22 cellular contexts compared by ENCODE assay signal in the genomic region with DNA sequence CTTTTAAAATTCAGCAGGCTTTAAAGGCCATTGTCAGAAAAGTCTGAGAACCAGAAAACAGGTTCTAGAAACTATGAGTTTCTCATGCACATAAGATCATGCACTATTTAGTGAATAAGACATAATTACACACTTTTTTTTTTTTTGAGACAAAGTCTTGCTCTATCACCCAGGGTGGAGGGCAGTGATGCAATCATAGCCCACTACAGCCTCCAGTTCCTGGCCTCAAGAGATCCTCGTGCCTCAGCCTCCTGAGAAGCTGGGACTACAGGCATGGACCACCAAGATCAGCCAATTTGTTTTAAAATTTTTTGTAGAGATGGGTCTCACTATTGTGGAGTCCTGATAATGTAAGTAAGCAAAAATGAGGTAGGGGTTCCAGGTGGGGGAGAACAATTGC.
DNase-seq lines count a peak whose midpoint lies in the region; ATAC-seq and TF ChIP-seq lines count a peak whose summit lies in the region.
"Had no signal": no experiment of that assay in that cellular context is flagged by ENCODE, and none has a peak within 500 bp of the region (broad histone marks: within the 10 kb centered on the region; RNA-seq: fewer than 3 reads in every experiment).

No MANE protein-coding gene starts in this region.

- peaks cover 48% of the 10 kb centered on the region for H3K4me1 Mint-ChIP-seq in activated CD8-positive, alpha-beta T cell treated with anti-CD3 and anti-CD28 coated beads, Interleukin-2, amount 10 ng/mL, durations not matched to agents 7 days and 5 days (ENCODE audit: low read depth)
- H3K4me1 Mint-ChIP-seq in stimulated activated effector memory CD8-positive, alpha-beta T cell treated with anti-CD3 and anti-CD28 coated beads, Interleukin-12 subunit alpha, Interleukin-12 subunit beta, amount 100 ng/mL, for 72 hours: peaks cover 63% of the 10 kb centered on the region

- POLR2A ChIA-PET in activated CD8-positive, alpha-beta T cell treated with anti-CD3 and anti-CD28 coated beads, Interleukin-2, amount 10 ng/mL, durations not matched to agents 7 days and 5 days (lab: Charles Lee): interaction anchor here (1.3 kb wide), 1 partner anchor 135 kb away, joined by 4 read pairs; the partner anchor contains the start of gene VAV3

- no peaks in the 10 kb centered on the region for H3K9me3 ChIP-seq in Loucy (ENCODE audit: insufficient read depth, low read depth, low read length)
- H3K9me3 ChIP-seq: thyroid gland had no signal

- DNase-seq in NOMO-1 treated with DMSO at 0.1 percent for 48 hours (lab: John Stamatoyannopoulos, UW; ENCODE audit: unreplicated experiment) (peak; percentile 3), NOMO-1 (lab: John Stamatoyannopoulos, UW; ENCODE audit: unreplicated experiment in 2 of 2) (no peak)
- no peak for DNase-seq in activated CD8-positive, alpha-beta T cell treated with anti-CD3 and anti-CD28 coated beads, Interleukin-2, amount 10 ng/mL, durations not matched to agents 7 days and 5 days
- DNase-seq in stimulated activated effector memory CD8-positive, alpha-beta T cell treated with anti-CD3 and anti-CD28 coated beads, Interleukin-12 subunit alpha, Interleukin-12 subunit beta, amount 100 ng/mL, for 72 hours (ENCODE audit: low spot score in 2 of 2): no peak
- no peak for DNase-seq in activated T-cell treated with anti-CD3 and anti-CD28 coated beads, Interleukin-2, amount 50 U/mL, for 1 hour
- DNase-seq: activated CD4-positive, alpha-beta memory T cell treated with anti-CD3 and anti-CD28 coated beads, Interleukin-2, amount 10 ng/mL, durations not matched to agents 7 days and 5 days; activated CD4-positive, CD25-positive, alpha-beta regulatory T cell; activated T-cell treated with anti-CD3 and anti-CD28 coated beads for 4 hours; amniotic stem cell; foreskin keratinocyte; NCI-H146; NCI-H2171; NCI-H524 treated with DMSO at 0.1 percent for 48 hours; stimulated activated CD4-positive, alpha-beta T cell treated with anti-CD3 and anti-CD28 coated beads, Interleukin-4, amount 100 ng/mL, for 24 hours; stimulated activated naive CD8-positive, alpha-beta T cell treated with anti-CD3 and anti-CD28 coated beads, Interleukin-15, Interleukin-2, amounts not matched to agents 100 U/mL and 50 U/mL, for 24 hours; thyroid gland had no signal

- H3K36me3 Mint-ChIP-seq in activated CD8-positive, alpha-beta T cell treated with anti-CD3 and anti-CD28 coated beads, Interleukin-2, amount 10 ng/mL, durations not matched to agents 7 days and 5 days (ENCODE audit: low read depth): peaks cover 16% of the 10 kb centered on the region
- H3K36me3 Mint-ChIP-seq in stimulated activated effector memory CD8-positive, alpha-beta T cell treated with anti-CD3 and anti-CD28 coated beads, Interleukin-12 subunit alpha, Interleukin-12 subunit beta, amount 100 ng/mL, for 72 hours: no peaks in the 10 kb centered on the region

- CTCF ChIA-PET in activated CD8-positive, alpha-beta T cell treated with anti-CD3 and anti-CD28 coated beads, Interleukin-2, amount 10 ng/mL, durations not matched to agents 7 days and 5 days (lab: Charles Lee): interaction anchor here (0.6 to 1.2 kb wide), 3 partner anchors 38 to 635 kb away, joined by 3 to 4 read pairs (median 3); no protein-coding TSS in a partner anchor

- H3K4me1 ChIP-seq in Loucy (ENCODE audit: insufficient read depth, low read length, poor library complexity, severe bottlenecking): peaks cover 91% of the 10 kb centered on the region
- H3K4me1 ChIP-seq: foreskin keratinocyte had no signal

- no peak for TF ChIP-seq CTCF in Loucy (conservative IDR thresholded peaks at IDR 0.05; ENCODE audit: low read length)

- no peaks in the 10 kb centered on the region for H3K36me3 ChIP-seq in Loucy (ENCODE audit: insufficient read depth, low read length)
- H3K36me3 ChIP-seq: thyroid gland had no signal

- H3K27me3 ChIP-seq in Loucy (ENCODE audit: insufficient read depth, low read length, poor library complexity, severe bottlenecking): no peaks in the 10 kb centered on the region
- H3K27me3 ChIP-seq: foreskin keratinocyte, thyroid gland had no signal

- no peak overlapping the region for H3K4me3 Mint-ChIP-seq in activated CD8-positive, alpha-beta T cell treated with anti-CD3 and anti-CD28 coated beads, Interleukin-2, amount 10 ng/mL, durations not matched to agents 7 days and 5 days
- no peak overlapping the region for H3K4me3 Mint-ChIP-seq in stimulated activated effector memory CD8-positive, alpha-beta T cell treated with anti-CD3 and anti-CD28 coated beads, Interleukin-12 subunit alpha, Interleukin-12 subunit beta, amount 100 ng/mL, for 72 hours
- H3K4me3 Mint-ChIP-seq: activated CD4-positive, alpha-beta memory T cell treated with anti-CD3 and anti-CD28 coated beads, Interleukin-2, amount 10 ng/mL, durations not matched to agents 7 days and 5 days had no signal

- peaks cover 15% of the 10 kb centered on the region for H3F3A ChIP-seq in Loucy (ENCODE audit: low read depth)

- no peaks in the 10 kb centered on the region for H3K27me3 Mint-ChIP-seq in activated CD8-positive, alpha-beta T cell treated with anti-CD3 and anti-CD28 coated beads, Interleukin-2, amount 10 ng/mL, durations not matched to agents 7 days and 5 days (ENCODE audit: low read depth)
- H3K27me3 Mint-ChIP-seq: activated CD4-positive, alpha-beta memory T cell treated with anti-CD3 and anti-CD28 coated beads, Interleukin-2, amount 10 ng/mL, durations not matched to agents 7 days and 5 days had no signal

- peak overlapping the region; percentile 68 for H3K4me2 ChIP-seq in Loucy (ENCODE audit: low read depth, low read length, poor library complexity, severe bottlenecking)

- H2AFZ ChIP-seq in Loucy (ENCODE audit: low read length): no peak overlapping the region

- H4K20me1 ChIP-seq in Loucy (ENCODE audit: insufficient read depth, low read length, poor library complexity, severe bottlenecking): peaks cover 93% of the 10 kb centered on the region

- H3K9me3 Mint-ChIP-seq in activated CD8-positive, alpha-beta T cell treated with anti-CD3 and anti-CD28 coated beads, Interleukin-2, amount 10 ng/mL, durations not matched to agents 7 days and 5 days (ENCODE audit: insufficient read depth): peaks cover 4% of the 10 kb centered on the region
- no peaks in the 10 kb centered on the region for H3K9me3 Mint-ChIP-seq in stimulated activated effector memory CD8-positive, alpha-beta T cell treated with anti-CD3 and anti-CD28 coated beads, Interleukin-12 subunit alpha, Interleukin-12 subunit beta, amount 100 ng/mL, for 72 hours
- H3K9me3 Mint-ChIP-seq: activated CD4-positive, alpha-beta memory T cell treated with anti-CD3 and anti-CD28 coated beads, Interleukin-2, amount 10 ng/mL, durations not matched to agents 7 days and 5 days had no signal

- H3K27ac Mint-ChIP-seq in activated CD8-positive, alpha-beta T cell treated with anti-CD3 and anti-CD28 coated beads, Interleukin-2, amount 10 ng/mL, durations not matched to agents 7 days and 5 days: peak overlapping the region; percentile 59
- H3K27ac Mint-ChIP-seq in stimulated activated effector memory CD8-positive, alpha-beta T cell treated with anti-CD3 and anti-CD28 coated beads, Interleukin-12 subunit alpha, Interleukin-12 subunit beta, amount 100 ng/mL, for 72 hours: peak overlapping the region; percentile 44
- H3K27ac Mint-ChIP-seq: activated CD4-positive, alpha-beta memory T cell treated with anti-CD3 and anti-CD28 coated beads, Interleukin-2, amount 10 ng/mL, durations not matched to agents 7 days and 5 days had no signal

- no peak for ATAC-seq in activated CD8-positive, alpha-beta T cell treated with anti-CD3 and anti-CD28 coated beads, Interleukin-2, amount 10 ng/mL, durations not matched to agents 7 days and 5 days
- no peak for ATAC-seq in stimulated activated effector memory CD8-positive, alpha-beta T cell treated with anti-CD3 and anti-CD28 coated beads, Interleukin-12 subunit alpha, Interleukin-12 subunit beta, amount 100 ng/mL, for 72 hours
- no peak for ATAC-seq in HG03439 (IDR thresholded peaks at IDR 0.05; ENCODE audit: unreplicated experiment)
- ATAC-seq in GM18858 (IDR thresholded peaks at IDR 0.05; ENCODE audit: unreplicated experiment): no peak
- ATAC-seq: foreskin keratinocyte, K562, SK-N-SH treated with all-trans-retinoic acid at 6 μM for 48 hours had no signal

- no peaks in the 10 kb centered on the region for H3K9me2 ChIP-seq in Loucy (replicated peaks; ENCODE audit: low read depth, low read length)

- H3K9ac ChIP-seq in Loucy (ENCODE audit: low read depth, low read length, poor library complexity, severe bottlenecking): peak overlapping the region; percentile 42

- H3K4me3 ChIP-seq in Loucy (ENCODE audit: low read length, poor library complexity, severe bottlenecking): peak overlapping the region; percentile 58
- H3K4me3 ChIP-seq: coronary artery, K562, thyroid gland had no signal

- H3K79me2 ChIP-seq in Loucy (ENCODE audit: insufficient read depth, low read length): peaks cover 88% of the 10 kb centered on the region
